In the genomic region with DNA sequence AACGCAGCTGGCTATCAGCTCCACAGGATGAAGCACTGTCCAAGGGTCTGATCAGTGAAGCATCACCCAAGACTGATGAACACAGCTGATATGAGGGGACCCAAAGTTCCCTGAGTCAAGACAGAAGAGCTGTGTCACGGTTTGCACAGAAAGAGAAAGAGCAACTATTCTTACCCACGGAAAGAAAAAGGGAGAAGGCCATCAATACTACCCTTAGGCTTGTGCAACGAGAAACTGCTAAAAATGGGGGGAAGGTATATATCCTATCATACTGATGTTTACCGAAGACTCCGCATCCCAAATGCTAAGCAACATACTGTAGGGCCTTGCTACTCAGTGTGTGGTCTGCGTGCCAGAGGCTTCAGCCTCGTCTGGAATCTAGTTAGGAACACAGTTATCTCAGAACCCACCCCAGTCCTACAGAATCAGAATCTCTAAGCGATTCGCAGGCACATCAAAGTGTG, we compare ENCODE assay signal across 6 cellular contexts. TPM values are rescaled to one million over a fixed set of nuclear protein-coding genes. Genes with fewer than 3 reads are reported as not detected.
DNase-seq lines count a peak whose midpoint lies in the region; ATAC-seq and TF ChIP-seq lines count a peak whose summit lies in the region.

No MANE protein-coding gene starts in this region.

- H3K4me3 Mint-ChIP-seq in HFFc6 (peak overlapping the region; percentile 99), mesothelial cell of epicardium (peak overlapping the region; percentile 88)
- H3K4me3 Mint-ChIP-seq in activated naive CD8-positive, alpha-beta T cell treated with anti-CD3 and anti-CD28 coated beads for 36 hours = peak overlapping the region; percentile 97

- H3K4me1 Mint-ChIP-seq in HFFc6 (ENCODE audit: low read depth) (peaks cover 20% of the 10 kb centered on the region), mesothelial cell of epicardium (peaks cover 27% of the 10 kb centered on the region)
- H3K4me1 Mint-ChIP-seq in activated naive CD8-positive, alpha-beta T cell treated with anti-CD3 and anti-CD28 coated beads for 36 hours = peaks cover 37% of the 10 kb centered on the region

- DNase-seq in HFFc6 (peak; percentile 24), mesothelial cell of epicardium (ENCODE audit: low spot score in 2 of 2, unreplicated experiment in 2 of 2) (no peak), mesenteric fat pad (ENCODE audit: low spot score) (no peak)
- DNase-seq in activated naive CD8-positive, alpha-beta T cell treated with anti-CD3 and anti-CD28 coated beads for 36 hours = no peak

- H3K36me3 Mint-ChIP-seq in HFFc6 (ENCODE audit: low read depth) = peaks cover 12% of the 10 kb centered on the region; the same call in 1 of the 2 replicates
- H3K36me3 Mint-ChIP-seq in activated naive CD8-positive, alpha-beta T cell treated with anti-CD3 and anti-CD28 coated beads for 36 hours = peaks cover 19% of the 10 kb centered on the region
- H3K36me3 Mint-ChIP-seq in mesothelial cell of epicardium = peaks cover 3% of the 10 kb centered on the region

- H3K27me3 Mint-ChIP-seq in HFFc6 (ENCODE audit: insufficient read depth) (peaks cover 4% of the 10 kb centered on the region), mesothelial cell of epicardium (ENCODE audit: low read depth) (no peaks in the 10 kb centered on the region)
- H3K27me3 Mint-ChIP-seq in activated naive CD8-positive, alpha-beta T cell treated with anti-CD3 and anti-CD28 coated beads for 36 hours = no peaks in the 10 kb centered on the region

- H3K9me3 Mint-ChIP-seq in HFFc6 = no peaks in the 10 kb centered on the region
- H3K9me3 Mint-ChIP-seq in activated naive CD8-positive, alpha-beta T cell treated with anti-CD3 and anti-CD28 coated beads for 36 hours = no peaks in the 10 kb centered on the region
- no peaks in the 10 kb centered on the region for H3K9me3 Mint-ChIP-seq in mesothelial cell of epicardium

- ATAC-seq in HG02852 (IDR thresholded peaks at IDR 0.05; ENCODE audit: unreplicated experiment) (no peak), HG03565 (IDR thresholded peaks at IDR 0.05; ENCODE audit: unreplicated experiment) (no peak)

- H3K27ac Mint-ChIP-seq in HFFc6 (peak overlapping the region; percentile 99), mesothelial cell of epicardium (peak overlapping the region; percentile 96)
- peak overlapping the region; percentile 96 for H3K27ac Mint-ChIP-seq in activated naive CD8-positive, alpha-beta T cell treated with anti-CD3 and anti-CD28 coated beads for 36 hours

- no peak for TF ChIP-seq CTCF in HFFc6 (IDR thresholded peaks at IDR 0.05)
- no peak for TF ChIP-seq CTCF in mesothelial cell of epicardium (IDR thresholded peaks at IDR 0.05; ENCODE audit: unreplicated experiment)

RNA-seq across cellular contexts. Expression of a gene that starts 0.7 kb away (rescaled TPM):
- total RNA-seq in HFFc6 (2021; fragmentation: NEBNext Ultra II Directional; extraction: Animal tissue kit (Norgen Biotek cat#: 25700)) = 10 to 100 TPM; 11.9 to 15.0 (median 13.8) TPM
- total RNA-seq in activated naive CD8-positive, alpha-beta T cell treated with anti-CD3 and anti-CD28 coated beads for 36 hours = 10 to 100 TPM; 27.2 to 28.3 TPM
- 19.1 to 19.8 TPM (median 19.7 TPM) in 3 replicates for total RNA-seq in mesothelial cell of epicardium
- 15.4 TPM for total RNA-seq in mesenteric fat pad

RNA-seq across cellular contexts. Expression of a gene that starts 0.7 kb away (rescaled TPM):
- total RNA-seq in HFFc6 (2021; fragmentation: NEBNext Ultra II Directional; extraction: Animal tissue kit (Norgen Biotek cat#: 25700)) = 1 to 10 TPM; 5.0 to 6.1 (median 5.5) TPM
- total RNA-seq in activated naive CD8-positive, alpha-beta T cell treated with anti-CD3 and anti-CD28 coated beads for 36 hours = 1 to 10 TPM; 4.5 to 4.9 TPM
- 11.6 to 12.3 TPM (median 11.6 TPM) in 3 replicates for total RNA-seq in mesothelial cell of epicardium
- 3.7 TPM for total RNA-seq in mesenteric fat pad

RNA-seq across cellular contexts. Expression of a gene that starts 14.3 kb away (rescaled TPM):
- 1 to 10 TPM; 2.7 to 6.1 (median 3.0) TPM for total RNA-seq in HFFc6 (2021; fragmentation: NEBNext Ultra II Directional; extraction: Animal tissue kit (Norgen Biotek cat#: 25700))
- 1 to 10 TPM; 1.6 TPM for total RNA-seq in activated naive CD8-positive, alpha-beta T cell treated with anti-CD3 and anti-CD28 coated beads for 36 hours
- total RNA-seq in mesothelial cell of epicardium (14.1 to 15.1 TPM (median 14.2 TPM) in 3 replicates), mesenteric fat pad (6.2 TPM)

RNA-seq across cellular contexts. Expression of a gene that starts 45.5 kb away (rescaled TPM):
- total RNA-seq in HFFc6 (2021; fragmentation: NEBNext Ultra II Directional; extraction: Animal tissue kit (Norgen Biotek cat#: 25700)) = 10 to 100 TPM; 30.3 to 68.3 (median 31.5) TPM
- 10 to 100 TPM; 58.8 to 62.0 TPM for total RNA-seq in activated naive CD8-positive, alpha-beta T cell treated with anti-CD3 and anti-CD28 coated beads for 36 hours
- total RNA-seq in mesothelial cell of epicardium (62.7 to 63.0 TPM (median 63.0 TPM) in 3 replicates), mesenteric fat pad (59.3 TPM)

RNA-seq across cellular contexts. Expression of a gene that starts 50.3 kb away (rescaled TPM):
- 10 to 100 TPM; 62.3 to 76.7 (median 70.2) TPM for total RNA-seq in HFFc6 (2021; fragmentation: NEBNext Ultra II Directional; extraction: Animal tissue kit (Norgen Biotek cat#: 25700))
- total RNA-seq in activated naive CD8-positive, alpha-beta T cell treated with anti-CD3 and anti-CD28 coated beads for 36 hours = 10 to 100 TPM; 70.7 to 74.0 TPM
- total RNA-seq in mesothelial cell of epicardium (54.7 to 59.3 TPM (median 57.6 TPM) in 3 replicates), mesenteric fat pad (38.0 TPM)
